In genomic region chr10:63120554-63120953, GRCh38 we compare ENCODE assay signal across 12 cellular contexts. TPM values are rescaled to one million over a fixed set of nuclear protein-coding genes. Genes with fewer than 3 reads are reported as not detected.
DNase-seq lines count a peak whose midpoint lies in the region; ATAC-seq and TF ChIP-seq lines count a peak whose summit lies in the region.
"Had no signal": no experiment of that assay in that cellular context is flagged by ENCODE, and none has a peak within 500 bp of the region (broad histone marks: within the 10 kb centered on the region; RNA-seq: fewer than 3 reads in every experiment).

No MANE protein-coding gene starts in this region.

- no peak overlapping the region for H3K4me3 ChIP-seq in astrocyte of the spinal cord (ENCODE audit: low read depth, low read length)
- H3K4me3 ChIP-seq in naive thymus-derived CD4-positive, alpha-beta T cell (ENCODE audit: low read length), result no peak overlapping the region
- H3K4me3 ChIP-seq: A549, tibial nerve had no signal

- no peak for ATAC-seq in naive thymus-derived CD4-positive, alpha-beta T cell
- no peak for ATAC-seq in T-helper 17 cell
- ATAC-seq: A549 had no signal

- H3K4me1 ChIP-seq in naive thymus-derived CD4-positive, alpha-beta T cell (ENCODE audit: control insufficient read depth in 2 of 2, insufficient read depth in 2 of 2, low read length in 2 of 2), result no peaks in the 10 kb centered on the region

- H3K27me3 Mint-ChIP-seq in HFFc6 (ENCODE audit: insufficient read depth) (no peaks in the 10 kb centered on the region), T-helper 17 cell (peaks cover 5% of the 10 kb centered on the region), progenitor cell of endocrine pancreas (no peaks in the 10 kb centered on the region)
- peaks cover 0 to 5% (median 3%) of the 10 kb centered on the region in 5 donors for H3K27me3 Mint-ChIP-seq in naive thymus-derived CD4-positive, alpha-beta T cell

- POLR2A ChIA-PET in naive thymus-derived CD4-positive, alpha-beta T cell (lab: Charles Lee), result no interaction called here

- H3K4me1 Mint-ChIP-seq in HFFc6 (ENCODE audit: low read depth) (peaks cover 19% of the 10 kb centered on the region), T-helper 17 cell (no peaks in the 10 kb centered on the region), progenitor cell of endocrine pancreas (ENCODE audit: low read depth) (peaks cover 2% of the 10 kb centered on the region)
- H3K4me1 Mint-ChIP-seq in naive thymus-derived CD4-positive, alpha-beta T cell, result no peaks in the 10 kb centered on the region

- no peak overlapping the region for H3K27ac ChIP-seq in naive thymus-derived CD4-positive, alpha-beta T cell (ENCODE audit: low read depth, low read length)
- H3K27ac ChIP-seq: A549 had no signal

- in situ Hi-C loops in astrocyte of the spinal cord (cut with HindIII; ENCODE audit: low sequenced_read_pairs), result no loop called here

- CTCF ChIA-PET in naive thymus-derived CD4-positive, alpha-beta T cell (lab: Charles Lee), result no interaction called here

- H3K4me3 Mint-ChIP-seq in HFFc6 (no peak overlapping the region), T-helper 17 cell (no peak overlapping the region), progenitor cell of endocrine pancreas (ENCODE audit: low read depth) (no peak overlapping the region)
- H3K4me3 Mint-ChIP-seq in naive thymus-derived CD4-positive, alpha-beta T cell, result no peak overlapping the region
- H3K4me3 Mint-ChIP-seq: activated T-cell treated with anti-CD3 and anti-CD28 coated beads, Interleukin-2, amount 50 U/mL, for 24 hours had no signal

- no peaks in the 10 kb centered on the region for H3K36me3 ChIP-seq in naive thymus-derived CD4-positive, alpha-beta T cell (ENCODE audit: control insufficient read depth in 2 of 3, insufficient read depth in 3 of 3, low read length in 3 of 3)
- H3K36me3 ChIP-seq: tibial nerve had no signal

- DNase-seq in A172 (ENCODE audit: low spot score), result peak; percentile 49
- peak; percentile 60 for DNase-seq in HFFc6
- DNase-seq in astrocyte of the spinal cord (ENCODE audit: low read depth, low spot score), result peak; percentile 87
- peak; percentile 50 for DNase-seq in hepatic stellate cell (ENCODE audit: low spot score)
- no peak for DNase-seq in naive thymus-derived CD4-positive, alpha-beta T cell
- no peak for DNase-seq in T-helper 17 cell
- DNase-seq in progenitor cell of endocrine pancreas (ENCODE audit: low spot score, unreplicated experiment), result no peak
- DNase-seq in NCI-H2081 (lab: John Stamatoyannopoulos, UW), result no peak
- DNase-seq: activated T-cell treated with anti-CD3 and anti-CD28 coated beads, Interleukin-2, amount 50 U/mL, for 24 hours; NCI-H510A had no signal

- intact Hi-C loops in naive thymus-derived CD4-positive, alpha-beta T cell (cut with micrococcal nuclease), result loop anchor here in 1 of 2 donors (2.0 kb wide), 1 partner anchor 20 kb away; no protein-coding TSS in a partner anchor

- no peaks in the 10 kb centered on the region for H3K27me3 ChIP-seq in naive thymus-derived CD4-positive, alpha-beta T cell (ENCODE audit: control insufficient read depth in 2 of 2, insufficient read depth in 2 of 2, low read length in 2 of 2)
- H3K27me3 ChIP-seq: tibial nerve had no signal

- H3K27ac Mint-ChIP-seq in HFFc6 (peak overlapping the region; percentile 8), T-helper 17 cell (no peak overlapping the region), progenitor cell of endocrine pancreas (no peak overlapping the region)
- no peak overlapping the region for H3K27ac Mint-ChIP-seq in naive thymus-derived CD4-positive, alpha-beta T cell
- H3K27ac Mint-ChIP-seq: activated T-cell treated with anti-CD3 and anti-CD28 coated beads, Interleukin-2, amount 50 U/mL, for 24 hours had no signal

- H3K36me3 Mint-ChIP-seq in HFFc6 (ENCODE audit: low read depth) (no peaks in the 10 kb centered on the region), T-helper 17 cell (ENCODE audit: low read depth) (peaks cover 2% of the 10 kb centered on the region), progenitor cell of endocrine pancreas (ENCODE audit: insufficient read depth) (no peaks in the 10 kb centered on the region)
- peaks cover 0 to 5% (median 0%) of the 10 kb centered on the region in 5 donors for H3K36me3 Mint-ChIP-seq in naive thymus-derived CD4-positive, alpha-beta T cell

- H3K9me3 Mint-ChIP-seq in HFFc6, result no peaks in the 10 kb centered on the region
- no peaks in the 10 kb centered on the region for H3K9me3 Mint-ChIP-seq in naive thymus-derived CD4-positive, alpha-beta T cell
- peaks cover 4% of the 10 kb centered on the region for H3K9me3 Mint-ChIP-seq in progenitor cell of endocrine pancreas (ENCODE audit: low read depth)
- H3K9me3 Mint-ChIP-seq: activated T-cell treated with anti-CD3 and anti-CD28 coated beads, Interleukin-2, amount 50 U/mL, for 24 hours had no signal

- no peaks in the 10 kb centered on the region for H3K9me3 ChIP-seq in naive thymus-derived CD4-positive, alpha-beta T cell (ENCODE audit: control insufficient read depth in 2 of 3, low read length in 3 of 3)
- no peaks in the 10 kb centered on the region for H3K9me3 ChIP-seq in T-helper 17 cell (ENCODE audit: control insufficient read depth, low read length, poor library complexity, severe bottlenecking)
- H3K9me3 ChIP-seq: A549, tibial nerve had no signal

- TF ChIP-seq CTCF in HFFc6 (IDR thresholded peaks at IDR 0.05) (no peak), astrocyte of the spinal cord (IDR thresholded peaks at IDR 0.05; ENCODE audit: low read depth, low read length) (no peak), progenitor cell of endocrine pancreas (IDR thresholded peaks at IDR 0.05; ENCODE audit: unreplicated experiment) (no peak)

RNA-seq across cellular contexts. Expression of gene NRBF2, which starts 12.6 kb away (rescaled TPM):
- total RNA-seq in A172 (2014; rRNA removed; shearing (Covaris generic)), result 25.6 and 26.4 TPM in 2 replicates
- total RNA-seq in HFFc6 (2021; fragmentation: NEBNext Ultra II Directional; extraction: Animal tissue kit (Norgen Biotek cat#: 25700)), result 10 to 100 TPM; 25.6 to 31.2 (median 28.0) TPM
- 10 to 100 TPM; 14.5 to 26.0 (median 19.2) TPM for total RNA-seq in naive thymus-derived CD4-positive, alpha-beta T cell
- 10 to 100 TPM; 15.8 to 27.0 TPM for polyA plus RNA-seq in naive thymus-derived CD4-positive, alpha-beta T cell
- total RNA-seq in T-helper 17 cell (10 to 100 TPM; 22.2 to 30.7 TPM), progenitor cell of endocrine pancreas (20.3 and 21.2 TPM in 2 replicates)

Comparison
In these comparisons a context has a peak if more than half of its experiments do, and no peak if none do; other contexts are left out.
1. DNase-seq: peak in A172 (single experiment), HFFc6 (single experiment), astrocyte of the spinal cord (single experiment) and hepatic stellate cell (single experiment); none in naive thymus-derived CD4-positive, alpha-beta T cell (0 of 9), T-helper 17 cell (0 of 3), progenitor cell of endocrine pancreas (single experiment) and NCI-H2081 (0 of 2).